ENCODE assay signal across 8 cellular contexts in genomic region chr18:74806700-74807416, GRCh38.
DNase-seq lines count a peak whose midpoint lies in the region; ATAC-seq and TF ChIP-seq lines count a peak whose summit lies in the region.

No MANE protein-coding gene starts in this region.

- no peaks in the 10 kb centered on the region for H3K4me1 ChIP-seq in ascending aorta

- H3K36me3 ChIP-seq in ascending aorta, result no peaks in the 10 kb centered on the region

- DNase-seq in HS-27A (ENCODE audit: low read depth) (peak; percentile 64), amniotic stem cell (lab: John Stamatoyannopoulos, UW) (peak; percentile 20), pulmonary artery endothelial cell (ENCODE audit: low read depth, low spot score) (peak; percentile 20), ascending aorta (ENCODE audit: low spot score in 2 of 2) (no peak), NCI-H2081 treated with DMSO at 0.1 percent for 48 hours (lab: John Stamatoyannopoulos, UW) (no peak), KBM-7 (no peak)

- H3K27me3 ChIP-seq in ascending aorta, result no peaks in the 10 kb centered on the region

- TF ChIP-seq CTCF in ascending aorta (IDR thresholded peaks at IDR 0.05), result no peak

- H3K4me3 ChIP-seq in ascending aorta, result no peak overlapping the region

- in situ Hi-C loops in KBM-7 (cut with MboI; ENCODE audit: low pct_unique_long_range_greater_than_20kb, low sequenced_read_pairs), result no loop called here

- no peaks in the 10 kb centered on the region for H3K9me3 ChIP-seq in ascending aorta

- no peak overlapping the region for H3K27ac ChIP-seq in ascending aorta

- intact Hi-C loops in ascending aorta (cut with DNase I), result loop anchor here (5.0 kb wide), 1 partner anchor 405 kb away; the partner anchor contains the start of gene TSHZ1

- peak; percentile 99 for ATAC-seq in GM18498 (IDR thresholded peaks at IDR 0.05; ENCODE audit: unreplicated experiment)
- peak; percentile 98 for ATAC-seq in GM21526 (IDR thresholded peaks at IDR 0.05; ENCODE audit: low FRiP score, unreplicated experiment)

Comparison
In these comparisons a context has a peak if more than half of its experiments do, and no peak if none do; other contexts are left out.
1. DNase-seq: peak in HS-27A (single experiment), amniotic stem cell (single experiment) and pulmonary artery endothelial cell (single experiment); none in ascending aorta (0 of 2), NCI-H2081 treated with DMSO at 0.1 percent for 48 hours (single experiment) and KBM-7 (single experiment).